ENCODE assay signal across 1 cellular context in genomic region chr17:50478391-50479361, GRCh38.
TF ChIP-seq lines count a peak whose summit lies in the region.

Gene RSAD1 (plus strand): TSS chr17:50478860. CDS start chr17:50478885, 25 bp downstream.

TF ChIP-seq in K562, 482 proteins besides CTCF, POLR2A, EP300 and RAD21 (continued from another document and continues in another):
- TF ChIP-seq HBP1 (CRISPR knock-in tag; IDR thresholded peaks at IDR 0.05) (no peak), RUNX1 (IDR thresholded peaks at IDR 0.05; ENCODE audit: low read depth) (no peak; the same call in 1 of the 2 replicates), CAMTA2 (CRISPR knock-in tag; conservative IDR thresholded peaks at IDR 0.05) (no peak), KDM1A (IDR thresholded peaks at IDR 0.05) (no peak), PHF20 (IDR thresholded peaks at IDR 0.05; ENCODE audit: partially characterized antibody) (peak; percentile 78), PML (IDR thresholded peaks at IDR 0.05; ENCODE audit: low read length) (no peak), ZNF316 (IDR thresholded peaks at IDR 0.05) (no peak), TAF1 (IDR thresholded peaks at IDR 0.05; ENCODE audit: control insufficient read depth, extremely low read depth, insufficient read depth, low read length, severe bottlenecking) (peak; percentile 78), NR2F6 (CRISPR knock-in tag; IDR thresholded peaks at IDR 0.05) (no peak), CEBPZ (IDR thresholded peaks at IDR 0.05; ENCODE audit: borderline replicate concordance, low read depth, low read length) (no peak), SREBF2 (CRISPR knock-in tag; IDR thresholded peaks at IDR 0.05) (no peak), PPARD (CRISPR knock-in tag; IDR thresholded peaks at IDR 0.05) (no peak), CBX2 (IDR thresholded peaks at IDR 0.05; ENCODE audit: insufficient read depth, low read length, poor library complexity, severe bottlenecking) (no peak), HSF4 (CRISPR knock-in tag; IDR thresholded peaks at IDR 0.05; ENCODE audit: borderline replicate concordance) (no peak), PHB (CRISPR knock-in tag; IDR thresholded peaks at IDR 0.05) (no peak), CXXC5 (CRISPR knock-in tag; IDR thresholded peaks at IDR 0.05) (peak; percentile 98), KAT7 (CRISPR knock-in tag; IDR thresholded peaks at IDR 0.05; ENCODE audit: borderline replicate concordance) (no peak; the same call in 1 of the 2 replicates), RAD51 (IDR thresholded peaks at IDR 0.05; ENCODE audit: borderline replicate concordance, low read depth) (no peak), ZNF407 (IDR thresholded peaks at IDR 0.05; ENCODE audit: low read depth) (no peak), NBN (IDR thresholded peaks at IDR 0.05; ENCODE audit: low read depth) (no peak), ESRRA (IDR thresholded peaks at IDR 0.05; ENCODE audit: borderline replicate concordance, low read depth) (peak; percentile 89), HNRNPH1 (optimal IDR thresholded peaks at IDR 0.05; ENCODE audit: low read depth, low read length) (no peak), FOXP4 (CRISPR knock-in tag; IDR thresholded peaks at IDR 0.05; ENCODE audit: borderline replicate concordance) (peak; percentile 84; the same call in 1 of the 2 replicates), E2F8 (IDR thresholded peaks at IDR 0.05; ENCODE audit: low read depth, partially characterized antibody) (no peak), ZNF280B (CRISPR knock-in tag; IDR thresholded peaks at IDR 0.05) (no peak), TFAP4 (CRISPR knock-in tag; IDR thresholded peaks at IDR 0.05; ENCODE audit: borderline replicate concordance) (peak; percentile 46; the same call in 1 of the 2 replicates), NFE2L1 (tag; IDR thresholded peaks at IDR 0.05; ENCODE audit: borderline replicate concordance, low read depth) (no peak), TCF7L2 (IDR thresholded peaks at IDR 0.05; ENCODE audit: low read depth, low read length) (no peak), RBM25 (IDR thresholded peaks at IDR 0.05; ENCODE audit: low read depth, low read length, severe bottlenecking) (peak; percentile 70), MAFF (IDR thresholded peaks at IDR 0.05; ENCODE audit: low read length) (no peak), E2F6 (IDR thresholded peaks at IDR 0.05; ENCODE audit: borderline replicate concordance in 1 of 2, extremely low read depth in 1 of 2, insufficient read depth in 1 of 2, insufficient read length in 1 of 2, low read depth in 1 of 2, low read length in 1 of 2, poor library complexity in 1 of 2, severe bottlenecking in 1 of 2) (peak; percentile 77 to 89), ZNF311 (CRISPR knock-in tag; IDR thresholded peaks at IDR 0.05) (no peak), ZBTB12 (CRISPR knock-in tag; IDR thresholded peaks at IDR 0.05) (peak; percentile 55; the same call in 1 of the 2 replicates)
